1 cellular context compared by ENCODE assay signal in the genomic region with DNA sequence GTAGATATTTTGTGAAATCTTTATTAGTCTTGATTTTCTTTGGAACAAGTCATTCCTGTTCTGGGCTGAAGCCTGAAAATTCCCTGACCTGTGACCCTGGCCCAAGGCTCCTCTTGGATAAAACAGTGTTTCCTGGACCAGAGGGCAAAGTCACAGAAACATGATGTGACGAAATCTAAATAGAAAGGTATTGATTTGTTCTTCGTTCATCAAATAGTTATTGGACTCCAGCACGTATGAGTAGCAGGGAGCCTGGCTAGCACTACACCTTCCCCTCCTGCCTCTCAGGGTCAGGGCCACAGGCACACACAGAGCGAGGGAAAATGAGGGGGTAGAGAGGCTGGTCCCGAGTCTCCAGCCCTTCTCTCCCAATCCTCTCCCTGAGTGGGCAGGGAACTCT.
TF ChIP-seq lines count a peak whose summit lies in the region.

No MANE protein-coding gene starts in this region.

TF ChIP-seq in HepG2, 621 proteins besides CTCF, POLR2A, EP300 and RAD21 (continued from another document and continues in another):
- TF ChIP-seq, protein P1, sequence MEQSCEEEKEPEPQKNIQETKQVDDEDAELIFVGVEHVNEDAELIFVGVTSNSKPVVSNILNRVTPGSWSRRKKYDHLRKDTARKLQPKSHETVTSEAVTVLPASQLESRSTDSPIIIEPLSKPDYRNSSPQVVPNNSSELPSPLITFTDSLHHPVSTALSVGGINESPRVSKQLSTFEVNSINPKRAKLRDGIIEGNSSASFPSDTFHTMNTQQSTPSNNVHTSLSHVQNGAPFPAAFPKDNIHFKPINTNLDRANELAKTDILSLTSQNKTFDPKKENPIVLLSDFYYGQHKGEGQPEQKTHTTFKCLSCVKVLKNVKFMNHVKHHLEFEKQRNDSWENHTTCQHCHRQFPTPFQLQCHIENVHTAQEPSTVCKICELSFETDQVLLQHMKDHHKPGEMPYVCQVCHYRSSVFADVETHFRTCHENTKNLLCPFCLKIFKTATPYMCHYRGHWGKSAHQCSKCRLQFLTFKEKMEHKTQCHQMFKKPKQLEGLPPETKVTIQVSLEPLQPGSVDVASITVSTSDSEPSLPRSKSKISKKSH (CRISPR knock-in tag; IDR thresholded peaks at IDR 0.05; ENCODE audit: borderline replicate concordance) = no peak
- TF ChIP-seq ZNF766 (CRISPR knock-in tag; IDR thresholded peaks at IDR 0.05; ENCODE audit: borderline replicate concordance) = no peak
- TF ChIP-seq ZNF552 (CRISPR knock-in tag; IDR thresholded peaks at IDR 0.05; ENCODE audit: borderline replicate concordance) = no peak
- TF ChIP-seq, protein P2, sequence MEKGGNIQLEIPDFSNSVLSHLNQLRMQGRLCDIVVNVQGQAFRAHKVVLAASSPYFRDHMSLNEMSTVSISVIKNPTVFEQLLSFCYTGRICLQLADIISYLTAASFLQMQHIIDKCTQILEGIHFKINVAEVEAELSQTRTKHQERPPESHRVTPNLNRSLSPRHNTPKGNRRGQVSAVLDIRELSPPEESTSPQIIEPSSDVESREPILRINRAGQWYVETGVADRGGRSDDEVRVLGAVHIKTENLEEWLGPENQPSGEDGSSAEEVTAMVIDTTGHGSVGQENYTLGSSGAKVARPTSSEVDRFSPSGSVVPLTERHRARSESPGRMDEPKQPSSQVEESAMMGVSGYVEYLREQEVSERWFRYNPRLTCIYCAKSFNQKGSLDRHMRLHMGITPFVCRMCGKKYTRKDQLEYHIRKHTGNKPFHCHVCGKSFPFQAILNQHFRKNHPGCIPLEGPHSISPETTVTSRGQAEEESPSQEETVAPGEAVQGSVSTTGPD (CRISPR knock-in tag; IDR thresholded peaks at IDR 0.05) = no peak
- no peak for TF ChIP-seq PRPF4 (IDR thresholded peaks at IDR 0.05; ENCODE audit: low read depth, low read length, poor library complexity, severe bottlenecking)
- no peak for TF ChIP-seq ZKSCAN5 (CRISPR knock-in tag; IDR thresholded peaks at IDR 0.05)
- no peak for TF ChIP-seq MLLT10 (CRISPR knock-in tag; IDR thresholded peaks at IDR 0.05)
- TF ChIP-seq GPN1 (CRISPR knock-in tag; IDR thresholded peaks at IDR 0.05; ENCODE audit: borderline replicate concordance) = no peak
- peak; percentile 73; the same call in 1 of the 2 replicates for TF ChIP-seq KDM4B (CRISPR knock-in tag; IDR thresholded peaks at IDR 0.05)
- TF ChIP-seq ZMYM2 (CRISPR knock-in tag; IDR thresholded peaks at IDR 0.05) = peak; percentile 97
- no peak for TF ChIP-seq SMAD1 (CRISPR knock-in tag; IDR thresholded peaks at IDR 0.05; ENCODE audit: borderline replicate concordance, low read depth)
- TF ChIP-seq ZNF564 (CRISPR knock-in tag; IDR thresholded peaks at IDR 0.05) = no peak
- no peak for TF ChIP-seq ZNF17 (CRISPR knock-in tag; IDR thresholded peaks at IDR 0.05)
- TF ChIP-seq LCORL (IDR thresholded peaks at IDR 0.05) = no peak
- TF ChIP-seq LCORL (CRISPR knock-in tag; IDR thresholded peaks at IDR 0.05) = peak; percentile 94
- TF ChIP-seq POLR2AphosphoS5 (IDR thresholded peaks at IDR 0.05; ENCODE audit: low read depth, low read length) = no peak; the same call in 1 of the 2 replicates
- no peak for TF ChIP-seq ZNF20 (CRISPR knock-in tag; IDR thresholded peaks at IDR 0.05)
- peak; percentile 34 for TF ChIP-seq TBL1XR1 (IDR thresholded peaks at IDR 0.05; ENCODE audit: borderline replicate concordance, low read length, partially characterized antibody)
- TF ChIP-seq KMT2B (CRISPR knock-in tag; IDR thresholded peaks at IDR 0.05) = peak; percentile 32; the same call in 1 of the 2 replicates
- TF ChIP-seq, protein P3, sequence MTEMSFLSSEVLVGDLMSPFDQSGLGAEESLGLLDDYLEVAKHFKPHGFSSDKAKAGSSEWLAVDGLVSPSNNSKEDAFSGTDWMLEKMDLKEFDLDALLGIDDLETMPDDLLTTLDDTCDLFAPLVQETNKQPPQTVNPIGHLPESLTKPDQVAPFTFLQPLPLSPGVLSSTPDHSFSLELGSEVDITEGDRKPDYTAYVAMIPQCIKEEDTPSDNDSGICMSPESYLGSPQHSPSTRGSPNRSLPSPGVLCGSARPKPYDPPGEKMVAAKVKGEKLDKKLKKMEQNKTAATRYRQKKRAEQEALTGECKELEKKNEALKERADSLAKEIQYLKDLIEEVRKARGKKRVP (CRISPR knock-in tag; IDR thresholded peaks at IDR 0.05) = peak in 1 of 2 experiments; percentile 54; a peak in 1 of 4 replicates
- no peak for TF ChIP-seq ZNF703 (CRISPR knock-in tag; IDR thresholded peaks at IDR 0.05; ENCODE audit: borderline replicate concordance)
- no peak for TF ChIP-seq CENPX (CRISPR knock-in tag; IDR thresholded peaks at IDR 0.05)
- no peak for TF ChIP-seq ZNF530 (CRISPR knock-in tag; IDR thresholded peaks at IDR 0.05; ENCODE audit: low read depth)
- no peak for TF ChIP-seq ZNF672 (CRISPR knock-in tag; IDR thresholded peaks at IDR 0.05)
- TF ChIP-seq, protein P4, sequence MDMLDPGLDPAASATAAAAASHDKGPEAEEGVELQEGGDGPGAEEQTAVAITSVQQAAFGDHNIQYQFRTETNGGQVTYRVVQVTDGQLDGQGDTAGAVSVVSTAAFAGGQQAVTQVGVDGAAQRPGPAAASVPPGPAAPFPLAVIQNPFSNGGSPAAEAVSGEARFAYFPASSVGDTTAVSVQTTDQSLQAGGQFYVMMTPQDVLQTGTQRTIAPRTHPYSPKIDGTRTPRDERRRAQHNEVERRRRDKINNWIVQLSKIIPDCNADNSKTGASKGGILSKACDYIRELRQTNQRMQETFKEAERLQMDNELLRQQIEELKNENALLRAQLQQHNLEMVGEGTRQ (IDR thresholded peaks at IDR 0.05; ENCODE audit: low read depth, low read length) = no peak
- TF ChIP-seq, protein P4 (CRISPR knock-in tag; IDR thresholded peaks at IDR 0.05; ENCODE audit: borderline replicate concordance) = no peak
- no peak for TF ChIP-seq ZNF678 (CRISPR knock-in tag; IDR thresholded peaks at IDR 0.05)
- TF ChIP-seq FLYWCH1 (CRISPR knock-in tag; IDR thresholded peaks at IDR 0.05) = no peak
- TF ChIP-seq, protein P5, sequence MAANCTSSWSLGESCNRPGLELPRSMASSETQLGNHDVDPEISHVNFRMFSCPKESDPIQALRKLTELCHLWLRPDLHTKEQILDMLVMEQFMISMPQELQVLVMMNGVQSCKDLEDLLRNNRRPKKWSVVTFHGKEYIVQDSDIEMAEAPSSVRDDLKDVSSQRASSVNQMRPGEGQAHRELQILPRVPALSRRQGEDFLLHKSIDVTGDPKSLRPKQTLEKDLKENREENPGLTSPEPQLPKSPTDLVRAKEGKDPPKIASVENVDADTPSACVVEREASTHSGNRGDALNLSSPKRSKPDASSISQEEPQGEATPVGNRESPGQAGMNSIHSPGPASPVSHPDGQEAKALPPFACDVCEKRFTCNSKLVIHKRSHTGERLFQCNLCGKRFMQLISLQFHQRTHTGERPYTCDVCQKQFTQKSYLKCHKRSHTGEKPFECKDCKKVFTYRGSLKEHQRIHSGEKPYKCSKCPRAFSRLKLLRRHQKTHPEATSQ (CRISPR knock-in tag; IDR thresholded peaks at IDR 0.05; ENCODE audit: borderline replicate concordance) = no peak
- TF ChIP-seq KLF12 (CRISPR knock-in tag; IDR thresholded peaks at IDR 0.05; ENCODE audit: borderline replicate concordance) = 0 out of 2 replicates have a peak, but pooled peaks have one; percentile 52
- TF ChIP-seq, protein P6, sequence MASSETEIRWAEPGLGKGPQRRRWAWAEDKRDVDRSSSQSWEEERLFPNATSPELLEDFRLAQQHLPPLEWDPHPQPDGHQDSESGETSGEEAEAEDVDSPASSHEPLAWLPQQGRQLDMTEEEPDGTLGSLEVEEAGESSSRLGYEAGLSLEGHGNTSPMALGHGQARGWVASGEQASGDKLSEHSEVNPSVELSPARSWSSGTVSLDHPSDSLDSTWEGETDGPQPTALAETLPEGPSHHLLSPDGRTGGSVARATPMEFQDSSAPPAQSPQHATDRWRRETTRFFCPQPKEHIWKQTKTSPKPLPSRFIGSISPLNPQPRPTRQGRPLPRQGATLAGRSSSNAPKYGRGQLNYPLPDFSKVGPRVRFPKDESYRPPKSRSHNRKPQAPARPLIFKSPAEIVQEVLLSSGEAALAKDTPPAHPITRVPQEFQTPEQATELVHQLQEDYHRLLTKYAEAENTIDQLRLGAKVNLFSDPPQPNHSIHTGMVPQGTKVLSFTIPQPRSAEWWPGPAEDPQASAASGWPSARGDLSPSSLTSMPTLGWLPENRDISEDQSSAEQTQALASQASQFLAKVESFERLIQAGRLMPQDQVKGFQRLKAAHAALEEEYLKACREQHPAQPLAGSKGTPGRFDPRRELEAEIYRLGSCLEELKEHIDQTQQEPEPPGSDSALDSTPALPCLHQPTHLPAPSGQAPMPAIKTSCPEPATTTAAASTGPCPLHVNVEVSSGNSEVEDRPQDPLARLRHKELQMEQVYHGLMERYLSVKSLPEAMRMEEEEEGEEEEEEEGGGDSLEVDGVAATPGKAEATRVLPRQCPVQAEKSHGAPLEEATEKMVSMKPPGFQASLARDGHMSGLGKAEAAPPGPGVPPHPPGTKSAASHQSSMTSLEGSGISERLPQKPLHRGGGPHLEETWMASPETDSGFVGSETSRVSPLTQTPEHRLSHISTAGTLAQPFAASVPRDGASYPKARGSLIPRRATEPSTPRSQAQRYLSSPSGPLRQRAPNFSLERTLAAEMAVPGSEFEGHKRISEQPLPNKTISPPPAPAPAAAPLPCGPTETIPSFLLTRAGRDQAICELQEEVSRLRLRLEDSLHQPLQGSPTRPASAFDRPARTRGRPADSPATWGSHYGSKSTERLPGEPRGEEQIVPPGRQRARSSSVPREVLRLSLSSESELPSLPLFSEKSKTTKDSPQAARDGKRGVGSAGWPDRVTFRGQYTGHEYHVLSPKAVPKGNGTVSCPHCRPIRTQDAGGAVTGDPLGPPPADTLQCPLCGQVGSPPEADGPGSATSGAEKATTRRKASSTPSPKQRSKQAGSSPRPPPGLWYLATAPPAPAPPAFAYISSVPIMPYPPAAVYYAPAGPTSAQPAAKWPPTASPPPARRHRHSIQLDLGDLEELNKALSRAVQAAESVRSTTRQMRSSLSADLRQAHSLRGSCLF (CRISPR knock-in tag; IDR thresholded peaks at IDR 0.05; ENCODE audit: borderline replicate concordance) = no peak
- TF ChIP-seq ZKSCAN8 (CRISPR knock-in tag; IDR thresholded peaks at IDR 0.05; ENCODE audit: borderline replicate concordance) = peak; percentile 50; the same call in 1 of the 2 replicates
- TF ChIP-seq ZNF841 (CRISPR knock-in tag; IDR thresholded peaks at IDR 0.05; ENCODE audit: borderline replicate concordance) = no peak
- TF ChIP-seq, protein P7, sequence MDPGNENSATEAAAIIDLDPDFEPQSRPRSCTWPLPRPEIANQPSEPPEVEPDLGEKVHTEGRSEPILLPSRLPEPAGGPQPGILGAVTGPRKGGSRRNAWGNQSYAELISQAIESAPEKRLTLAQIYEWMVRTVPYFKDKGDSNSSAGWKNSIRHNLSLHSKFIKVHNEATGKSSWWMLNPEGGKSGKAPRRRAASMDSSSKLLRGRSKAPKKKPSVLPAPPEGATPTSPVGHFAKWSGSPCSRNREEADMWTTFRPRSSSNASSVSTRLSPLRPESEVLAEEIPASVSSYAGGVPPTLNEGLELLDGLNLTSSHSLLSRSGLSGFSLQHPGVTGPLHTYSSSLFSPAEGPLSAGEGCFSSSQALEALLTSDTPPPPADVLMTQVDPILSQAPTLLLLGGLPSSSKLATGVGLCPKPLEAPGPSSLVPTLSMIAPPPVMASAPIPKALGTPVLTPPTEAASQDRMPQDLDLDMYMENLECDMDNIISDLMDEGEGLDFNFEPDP (CRISPR knock-in tag; conservative IDR thresholded peaks at IDR 0.05) = no peak
- TF ChIP-seq, protein P8, sequence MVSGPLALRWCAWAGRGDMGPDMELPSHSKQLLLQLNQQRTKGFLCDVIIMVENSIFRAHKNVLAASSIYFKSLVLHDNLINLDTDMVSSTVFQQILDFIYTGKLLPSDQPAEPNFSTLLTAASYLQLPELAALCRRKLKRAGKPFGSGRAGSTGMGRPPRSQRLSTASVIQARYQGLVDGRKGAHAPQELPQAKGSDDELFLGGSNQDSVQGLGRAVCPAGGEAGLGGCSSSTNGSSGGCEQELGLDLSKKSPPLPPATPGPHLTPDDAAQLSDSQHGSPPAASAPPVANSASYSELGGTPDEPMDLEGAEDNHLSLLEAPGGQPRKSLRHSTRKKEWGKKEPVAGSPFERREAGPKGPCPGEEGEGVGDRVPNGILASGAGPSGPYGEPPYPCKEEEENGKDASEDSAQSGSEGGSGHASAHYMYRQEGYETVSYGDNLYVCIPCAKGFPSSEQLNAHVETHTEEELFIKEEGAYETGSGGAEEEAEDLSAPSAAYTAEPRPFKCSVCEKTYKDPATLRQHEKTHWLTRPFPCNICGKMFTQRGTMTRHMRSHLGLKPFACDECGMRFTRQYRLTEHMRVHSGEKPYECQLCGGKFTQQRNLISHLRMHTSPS (CRISPR knock-in tag; IDR thresholded peaks at IDR 0.05; ENCODE audit: low read depth) = no peak
- TF ChIP-seq GABPA (IDR thresholded peaks at IDR 0.05; ENCODE audit: low read depth, low read length) = no peak
- TF ChIP-seq GABPA (CRISPR knock-in tag; IDR thresholded peaks at IDR 0.05; ENCODE audit: low read depth) = no peak; the same call in 1 of the 2 replicates
- no peak for TF ChIP-seq RORA (CRISPR knock-in tag; IDR thresholded peaks at IDR 0.05)
- 0 out of 2 replicates have a peak, but pooled peaks have one; percentile 32 for TF ChIP-seq ZNF441 (CRISPR knock-in tag; IDR thresholded peaks at IDR 0.05; ENCODE audit: borderline replicate concordance)
- TF ChIP-seq FOXO1 (CRISPR knock-in tag; IDR thresholded peaks at IDR 0.05) = peak; percentile 94
- no peak for TF ChIP-seq ZBTB1 (CRISPR knock-in tag; IDR thresholded peaks at IDR 0.05; ENCODE audit: borderline replicate concordance)
- 0 out of 2 replicates have a peak, but pooled peaks have one; percentile 43 for TF ChIP-seq ZSCAN31 (CRISPR knock-in tag; IDR thresholded peaks at IDR 0.05; ENCODE audit: low read depth)
